Comparison of ENCODE assay signal across 10 cellular contexts in the genomic region with DNA sequence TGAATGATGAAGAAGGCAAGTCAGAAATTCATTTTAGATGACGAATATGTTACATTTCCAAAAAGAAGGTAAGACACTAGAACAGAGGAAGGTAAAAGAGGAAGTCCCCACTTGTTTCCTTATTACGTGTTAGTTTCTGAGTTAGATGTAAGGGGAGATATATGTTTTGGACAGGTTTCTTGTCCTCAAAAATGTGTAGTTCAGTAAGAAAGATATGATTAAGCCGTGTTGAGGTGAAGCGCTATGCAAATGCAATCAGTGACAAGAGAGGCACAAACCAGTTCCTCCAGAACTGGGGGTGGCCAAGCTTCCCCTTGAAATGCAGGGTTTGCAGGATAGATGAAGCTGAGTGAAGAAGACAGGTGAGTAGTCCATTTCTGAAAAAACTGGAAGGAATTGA.
DNase-seq lines count a peak whose midpoint lies in the region; ATAC-seq and TF ChIP-seq lines count a peak whose summit lies in the region.
"Had no signal": no experiment of that assay in that cellular context is flagged by ENCODE, and none has a peak within 500 bp of the region (broad histone marks: within the 10 kb centered on the region; RNA-seq: fewer than 3 reads in every experiment).

No MANE protein-coding gene starts in this region.

- intact Hi-C loops in OCI-LY7 (cut with micrococcal nuclease; ENCODE audit: unreplicated experiment) = no loop called here

- peak; percentile 72 for ATAC-seq in GM21723 (IDR thresholded peaks at IDR 0.05; ENCODE audit: unreplicated experiment)
- peak; percentile 26 for ATAC-seq in effector memory CD8-positive, alpha-beta T cell (replicated peaks)
- ATAC-seq: naive thymus-derived CD8-positive, alpha-beta T cell had no signal

- peak overlapping the region; percentile 31 to 64 for H3K4me3 Mint-ChIP-seq in effector memory CD8-positive, alpha-beta T cell

- H3K36me3 ChIP-seq in OCI-LY7 (ENCODE audit: insufficient read depth, low read length) = no peaks in the 10 kb centered on the region

- no TSS peak for BruUV-seq in OCI-LY7 (replicated peaks; lab: Mats Ljungman, UMichigan)

- no peaks in the 10 kb centered on the region for H3K9me2 ChIP-seq in OCI-LY7 (ENCODE audit: insufficient read depth, low read length)

- TF ChIP-seq CTCF in GM13977 (IDR thresholded peaks at IDR 0.05; ENCODE audit: extremely low read depth, insufficient read depth, missing control alignments) (no peak), OCI-LY7 (conservative IDR thresholded peaks at IDR 0.05; ENCODE audit: low read length) (no peak), foreskin fibroblast (IDR thresholded peaks at IDR 0.05; ENCODE audit: low read depth, low read length) (no peak)

- H3K9me3 Mint-ChIP-seq in effector memory CD8-positive, alpha-beta T cell = peaks cover 0 to 1% of the 10 kb centered on the region in 2 donors

- CTCF ChIA-PET in OCI-LY7 (lab: Charles Lee; ENCODE audit: unreplicated experiment) = interaction anchor here (0.6 kb wide), 1 partner anchor 478 kb away, joined by 3 read pairs; no protein-coding TSS in a partner anchor

- no peaks in the 10 kb centered on the region for H3K79me2 ChIP-seq in OCI-LY7 (ENCODE audit: insufficient read depth, low read depth, low read length)

- no peaks in the 10 kb centered on the region for H3K36me3 Mint-ChIP-seq in effector memory CD8-positive, alpha-beta T cell (ENCODE audit: insufficient read depth)
- H3K36me3 Mint-ChIP-seq: naive thymus-derived CD8-positive, alpha-beta T cell had no signal

- H3K27ac ChIP-seq in OCI-LY7 (ENCODE audit: low read depth, low read length, poor library complexity, severe bottlenecking) = no peak overlapping the region

- H3K4me1 Mint-ChIP-seq in effector memory CD8-positive, alpha-beta T cell (ENCODE audit: low read depth in 2 of 2) = peaks cover 4 to 6% of the 10 kb centered on the region in 2 donors

- peak overlapping the region in 1 of 2 donors; percentile 5 for H3K27ac Mint-ChIP-seq in effector memory CD8-positive, alpha-beta T cell
- H3K27ac Mint-ChIP-seq: naive thymus-derived CD8-positive, alpha-beta T cell had no signal

- in situ Hi-C loops in GM13977 (cut with MboI; ENCODE audit: low pct_unique_long_range_greater_than_20kb, low sequenced_read_pairs, unreplicated experiment) = no loop called here

- POLR2A ChIA-PET in OCI-LY7 (lab: Charles Lee) = no interaction called here

- peaks cover 12% of the 10 kb centered on the region for H3K4me1 ChIP-seq in OCI-LY7 (ENCODE audit: insufficient read depth, low read length, poor library complexity, severe bottlenecking)

- H4K20me1 ChIP-seq in OCI-LY7 (ENCODE audit: insufficient read depth, low read length) = no peaks in the 10 kb centered on the region

- peak overlapping the region; percentile 32; the same call in 1 of the 2 replicates for H3K4me2 ChIP-seq in OCI-LY7 (ENCODE audit: low read length)

- peak overlapping the region; percentile 23; the same call in 1 of the 2 replicates for H2AFZ ChIP-seq in OCI-LY7 (ENCODE audit: low read length)

- H3K4me3 ChIP-seq in OCI-LY7 (ENCODE audit: low read depth, low read length, poor library complexity, severe bottlenecking) = no peak overlapping the region
- H3K4me3 ChIP-seq in foreskin fibroblast (ENCODE audit: low read depth in 1 of 2, low read length in 2 of 2) = no peak overlapping the region

- H3K9me3 ChIP-seq in OCI-LY7 (ENCODE audit: low read length) = no peaks in the 10 kb centered on the region

- DNase-seq in GM13977 (ENCODE audit: low spot score) (peak; percentile 67), OCI-LY7 (ENCODE audit: low spot score) (peak; percentile 29), RPMI8226 (no peak), activated gamma-delta T cell treated with Interleukin-2 at 50 U/mL for 16 hours (no peak), foreskin fibroblast (no peak), DMS79 treated with DMSO at 0.1 percent for 48 hours (lab: John Stamatoyannopoulos, UW) (no peak)
- DNase-seq in effector memory CD8-positive, alpha-beta T cell = no peak
- DNase-seq: naive thymus-derived CD8-positive, alpha-beta T cell; NCI-H82 had no signal

- H3K27me3 Mint-ChIP-seq in effector memory CD8-positive, alpha-beta T cell = peaks cover 26 to 28% of the 10 kb centered on the region in 2 donors

Comparison
In these comparisons a context has a peak if more than half of its experiments do, and no peak if none do; other contexts are left out.
1. DNase-seq: peak in GM13977 (single experiment) and OCI-LY7 (single experiment); none in effector memory CD8-positive, alpha-beta T cell (0 of 3), RPMI8226 (single experiment), activated gamma-delta T cell treated with Interleukin-2 at 50 U/mL for 16 hours (single experiment), foreskin fibroblast (0 of 2) and DMS79 treated with DMSO at 0.1 percent for 48 hours (single experiment).